Comparison of ENCODE assay signal across 11 cellular contexts in genomic region chr9:124812401-124813016, GRCh38. TPM values are rescaled to one million over a fixed set of nuclear protein-coding genes. Genes with fewer than 3 reads are reported as not detected.
DNase-seq lines count a peak whose midpoint lies in the region; ATAC-seq, FAIRE-seq and TF ChIP-seq lines count a peak whose summit lies in the region.
"Had no signal": no experiment of that assay in that cellular context is flagged by ENCODE, and none has a peak within 500 bp of the region (broad histone marks: within the 10 kb centered on the region; RNA-seq: fewer than 3 reads in every experiment).

No MANE protein-coding gene starts in this region.

- H2BK120ac ChIP-seq in H1 (replicated peaks; ENCODE audit: low read depth, low read length): no peak overlapping the region

- no peak overlapping the region for H3K18ac ChIP-seq in H1 (ENCODE audit: extremely low read depth, low read length)

- no peaks in the 10 kb centered on the region for H3K79me2 ChIP-seq in H1 (ENCODE audit: control insufficient read depth in 1 of 2, insufficient read depth in 2 of 2, low read length in 2 of 2)

- H3K4me1 ChIP-seq in H1 (replicated peaks in 1 of 4; ENCODE audit: control insufficient read depth in 3 of 4, insufficient read depth in 4 of 4, low read length in 3 of 4): peaks cover 10 to 24% (median 16%) of the 10 kb centered on the region in 4 experiments

- no peak overlapping the region for H3K56ac ChIP-seq in H1 (replicated peaks; ENCODE audit: insufficient read length, low read depth, low read length)

- no peaks in the 10 kb centered on the region for H3K36me3 ChIP-seq in H1 (ENCODE audit: control insufficient read depth in 2 of 4, insufficient read depth in 4 of 4, low read length in 3 of 4)

- H3K4me2 ChIP-seq in H1 (ENCODE audit: insufficient read depth in 1 of 2, low read depth in 2 of 2, low read length in 2 of 2): no peak overlapping the region

- intact Hi-C loops in head of caudate nucleus (cut with DNase I): no loop called here

- no peak overlapping the region for H3K4ac ChIP-seq in H1 (replicated peaks; ENCODE audit: insufficient read length, low read depth, low read length)

- no peak for FAIRE-seq in H1 (lab: Jason Lieb, UNC)

- TF ChIP-seq EP300 in H1 (IDR thresholded peaks at IDR 0.05; ENCODE audit: borderline replicate concordance in 1 of 2, low read depth in 2 of 2, low read length in 2 of 2): no peak

- H4K8ac ChIP-seq in H1 (ENCODE audit: extremely low read depth, insufficient read depth, low read length): no peak overlapping the region

- no peaks in the 10 kb centered on the region for H3K27me3 ChIP-seq in H1 (replicated peaks in 1 of 4; ENCODE audit: control insufficient read depth in 3 of 4, extremely low read depth in 1 of 4, insufficient read depth in 3 of 4, low read length in 3 of 4)

- H3K14ac ChIP-seq in H1 (ENCODE audit: insufficient read length): no peak overlapping the region

- POLR2A ChIA-PET in H1 (lab: Charles Lee; ENCODE audit: partially characterized antibody): interaction anchor here (0.6 to 5.9 kb wide), 8 partner anchors 12 to 50 kb away, joined by 3 to 23 read pairs (median 4); partner anchors contain the start of genes ARPC5L and RPL35

- ATAC-seq in HG03342 (IDR thresholded peaks at IDR 0.05; ENCODE audit: unreplicated experiment): no peak

- H2AK5ac ChIP-seq in H1 (ENCODE audit: low read depth, low read length): no peak overlapping the region

- no peaks in the 10 kb centered on the region for H3K9me3 ChIP-seq in H1 (ENCODE audit: insufficient read depth in 2 of 2, low read depth in 1 of 2, low read length in 1 of 2)

- H3K79me1 ChIP-seq in H1 (ENCODE audit: low read depth, low read length): no peaks in the 10 kb centered on the region

- no peaks in the 10 kb centered on the region for H4K20me1 ChIP-seq in H1 (replicated peaks in 1 of 2; ENCODE audit: control insufficient read depth in 1 of 2, insufficient read depth in 2 of 2, low read length in 2 of 2)

- H4K5ac ChIP-seq in H1 (ENCODE audit: insufficient read length, low read depth, low read length): no peak overlapping the region

- CTCF ChIA-PET in H1 (lab: Charles Lee; ENCODE audit: partially characterized antibody): interaction anchor here (0.5 to 65.2 kb wide), 13 partner anchors 10 to 37 kb away, joined by 3 to 1529 read pairs (median 3); partner anchors contain the start of genes ARPC5L, NR6A1, OLFML2A and RPL35

- no peak overlapping the region for H2AFZ ChIP-seq in H1 (ENCODE audit: low read length)

- no peak overlapping the region for H3K27ac ChIP-seq in H1 (ENCODE audit: low read depth, low read length)

- no peak overlapping the region for H2BK5ac ChIP-seq in H1 (ENCODE audit: low read depth, low read length)

- H3K4me3 ChIP-seq in NB4 (ENCODE audit: low read depth, low read length) (no peak overlapping the region), H1 (ENCODE audit: extremely low read depth in 1 of 4, insufficient read depth in 2 of 4, low read depth in 3 of 4, low read length in 4 of 4) (no peak overlapping the region)
- H3K4me3 ChIP-seq: lung had no signal

- H4K91ac ChIP-seq in H1 (replicated peaks; ENCODE audit: insufficient read length, low read length): no peak overlapping the region

- H2BK12ac ChIP-seq in H1 (ENCODE audit: low read depth, low read length): no peak overlapping the region

- no peak for TF ChIP-seq CTCF in NB4 (IDR thresholded peaks at IDR 0.05; ENCODE audit: low read depth, low read length)
- TF ChIP-seq CTCF in H1 (IDR thresholded peaks at IDR 0.05; ENCODE audit: control extremely low read depth in 1 of 3, insufficient read depth in 1 of 3, low read depth in 1 of 3, low read length in 3 of 3): no peak

- H2BK15ac ChIP-seq in H1 (ENCODE audit: low read length): no peak overlapping the region

- no peak overlapping the region for H2BK20ac ChIP-seq in H1 (ENCODE audit: low read length)

- DNase-seq in COLO829 (ENCODE audit: low spot score): peak; percentile 76
- DNase-seq in NB4 (ENCODE audit: low read depth): peak; percentile 96
- DNase-seq in H1 (ENCODE audit: low read depth in 1 of 2, low spot score in 2 of 2): peak in 1 of 2 experiments; percentile 64
- peak; percentile 95 for DNase-seq in myocyte (ENCODE audit: low read depth)
- DNase-seq in head of caudate nucleus: no peak
- DNase-seq in activated gamma-delta T cell treated with Interleukin-2 at 50 U/mL for 16 hours: no peak
- no peak for DNase-seq in HuH-7.5 (ENCODE audit: low spot score)
- DNase-seq: activated naive CD8-positive, alpha-beta T cell treated with anti-CD3 and anti-CD28 coated beads, Interleukin-2, amount 10 ng/mL, durations not matched to agents 7 days and 5 days; OCI-M1 had no signal

- no peak overlapping the region for H3K23ac ChIP-seq in H1 (ENCODE audit: insufficient read length)

- H3K9ac ChIP-seq in H1 (replicated peaks in 1 of 4; ENCODE audit: extremely low read depth in 1 of 4, low read depth in 3 of 4, low read length in 3 of 4): no peak overlapping the region

- TF ChIP-seq POLR2A in NB4 (IDR thresholded peaks at IDR 0.05; ENCODE audit: extremely low read depth, insufficient read length) (no peak), H1 (IDR thresholded peaks at IDR 0.05; ENCODE audit: control extremely low read depth in 1 of 2, low read depth in 2 of 2, low read length in 2 of 2) (no peak)

- WGBS in H1 (ENCODE audit: extremely low coverage in 1 of 2, insufficient coverage in 1 of 2, insufficient read length in 1 of 2, insufficient replicate concordance in 2 of 2, low coverage in 1 of 2, low lambda C conversion rate in 2 of 2, missing lambda C conversion rate in 1 of 2), 2 experiments: 86% methylated on average over 12 of the region's 12 CpGs; no CpG with 5 or more reads in 1 of the 2 experiments

- no peak for TF ChIP-seq RAD21 in H1 (IDR thresholded peaks at IDR 0.05 in 1 of 2, conservative IDR thresholded peaks at IDR 0.05 in 1 of 2; ENCODE audit: low read depth in 2 of 2, low read length in 2 of 2)

- H3K23me2 ChIP-seq in H1 (ENCODE audit: low read depth, low read length): peaks cover 2% of the 10 kb centered on the region; the same call in 1 of the 2 replicates

RNA-seq across cellular contexts. Expression of gene OLFML2A, which starts 35.6 kb away (rescaled TPM):
- total RNA-seq in H1 (2021; fragmentation: NEBNext Ultra II Directional; extraction: Animal tissue kit (Norgen Biotek cat#: 25700)): 11.4 and 11.5 TPM in 2 replicates
- polyA plus RNA-seq in H1 (2011; rRNA removed): 7.8 and 8.7 TPM in 2 replicates
- 4.7 TPM for polyA plus RNA-seq in H1 (2011; cell fraction: cytosol; rRNA removed)
- 5.7 TPM for polyA plus RNA-seq in H1 (2011; cell fraction: nucleus; rRNA removed)
- 5.8 to 9.0 TPM (median 7.0 TPM) in 4 replicates for polyA plus RNA-seq in H1 (2012, experiment 1 of 2)
- polyA plus RNA-seq in H1 (2012, experiment 2 of 2): 6.6 TPM
- 15.9 TPM for polyA plus RNA-seq in H1 (2013, experiment 1 of 2)
- polyA plus RNA-seq in H1 (2013, experiment 2 of 2): 14.8 TPM
- polyA minus RNA-seq in H1 (2011; rRNA and poly(A)+ RNA removed): 5.5 and 6.7 TPM in 2 replicates
- 14.4 TPM for polyA minus RNA-seq in H1 (2011; cell fraction: cytosol; rRNA and poly(A)+ RNA removed)
- 5.1 TPM for polyA minus RNA-seq in H1 (2011; cell fraction: nucleus; rRNA and poly(A)+ RNA removed)
- total RNA-seq in myocyte: 253 and 530 TPM in 2 replicates
- 57.0 TPM for polyA plus RNA-seq in myocyte (2012)
- total RNA-seq: activated naive CD8-positive, alpha-beta T cell treated with anti-CD3 and anti-CD28 coated beads, Interleukin-2, amount 10 ng/mL, durations not matched to agents 7 days and 5 days had no signal

RNA-seq across cellular contexts. Expression of gene WDR38, which starts 40.8 kb away (rescaled TPM):
- not detected in 2 replicates for total RNA-seq in H1 (2021; fragmentation: NEBNext Ultra II Directional; extraction: Animal tissue kit (Norgen Biotek cat#: 25700))
- polyA plus RNA-seq in H1 (2011; rRNA removed): not detected in 2 replicates
- not detected for polyA plus RNA-seq in H1 (2011; cell fraction: cytosol; rRNA removed)
- polyA plus RNA-seq in H1 (2011; cell fraction: nucleus; rRNA removed): not detected
- polyA plus RNA-seq in H1 (2012, experiment 1 of 2): 0.15 TPM in 1 of 4 replicates, not detected in the others
- polyA plus RNA-seq in H1 (2012, experiment 2 of 2): not detected
- polyA plus RNA-seq in H1 (2013, experiment 1 of 2): not detected
- not detected for polyA plus RNA-seq in H1 (2013, experiment 2 of 2)
- polyA minus RNA-seq in H1 (2011; rRNA and poly(A)+ RNA removed): not detected in 2 replicates
- not detected for polyA minus RNA-seq in H1 (2011; cell fraction: cytosol; rRNA and poly(A)+ RNA removed)
- not detected for polyA minus RNA-seq in H1 (2011; cell fraction: nucleus; rRNA and poly(A)+ RNA removed)
- 0.16 TPM in 1 of 2 replicates, not detected in the other for total RNA-seq in myocyte
- not detected for polyA plus RNA-seq in myocyte (2012)
- total RNA-seq: activated naive CD8-positive, alpha-beta T cell treated with anti-CD3 and anti-CD28 coated beads, Interleukin-2, amount 10 ng/mL, durations not matched to agents 7 days and 5 days had no signal

RNA-seq across cellular contexts. Expression of gene NR6A1, which starts 41.4 kb away (rescaled TPM):
- total RNA-seq in H1 (2021; fragmentation: NEBNext Ultra II Directional; extraction: Animal tissue kit (Norgen Biotek cat#: 25700)): 232 and 237 TPM in 2 replicates
- 77.0 and 93.2 TPM in 2 replicates for polyA plus RNA-seq in H1 (2011; rRNA removed)
- polyA plus RNA-seq in H1 (2011; cell fraction: cytosol; rRNA removed): 72.8 TPM
- 59.1 TPM for polyA plus RNA-seq in H1 (2011; cell fraction: nucleus; rRNA removed)
- 99.2 to 116 TPM (median 108 TPM) in 4 replicates for polyA plus RNA-seq in H1 (2012, experiment 1 of 2)
- 69.6 TPM for polyA plus RNA-seq in H1 (2012, experiment 2 of 2)
- polyA plus RNA-seq in H1 (2013, experiment 1 of 2): 88.5 TPM
- polyA plus RNA-seq in H1 (2013, experiment 2 of 2): 92.9 TPM
- 505 and 571 TPM in 2 replicates for polyA minus RNA-seq in H1 (2011; rRNA and poly(A)+ RNA removed)
- 196 TPM for polyA minus RNA-seq in H1 (2011; cell fraction: cytosol; rRNA and poly(A)+ RNA removed)
- 104 TPM for polyA minus RNA-seq in H1 (2011; cell fraction: nucleus; rRNA and poly(A)+ RNA removed)
- 1.9 and 2.1 TPM in 2 replicates for total RNA-seq in myocyte
- 0.95 TPM for polyA plus RNA-seq in myocyte (2012)

RNA-seq across cellular contexts. Expression of gene RPL35, which starts 49.2 kb away (rescaled TPM):
- 1,831 and 1,889 TPM in 2 replicates for total RNA-seq in H1 (2021; fragmentation: NEBNext Ultra II Directional; extraction: Animal tissue kit (Norgen Biotek cat#: 25700))
- 2,448 and 2,722 TPM in 2 replicates for polyA plus RNA-seq in H1 (2011; rRNA removed)
- polyA plus RNA-seq in H1 (2011; cell fraction: cytosol; rRNA removed): 4,965 TPM
- 2,178 TPM for polyA plus RNA-seq in H1 (2011; cell fraction: nucleus; rRNA removed)
- polyA plus RNA-seq in H1 (2012, experiment 1 of 2): 2,603 to 3,842 TPM (median 3,090 TPM) in 4 replicates
- 9,007 TPM for polyA plus RNA-seq in H1 (2012, experiment 2 of 2)
- polyA plus RNA-seq in H1 (2013, experiment 1 of 2): 5,141 TPM
- 5,188 TPM for polyA plus RNA-seq in H1 (2013, experiment 2 of 2)
- 246 and 282 TPM in 2 replicates for polyA minus RNA-seq in H1 (2011; rRNA and poly(A)+ RNA removed)
- polyA minus RNA-seq in H1 (2011; cell fraction: cytosol; rRNA and poly(A)+ RNA removed): 329 TPM
- polyA minus RNA-seq in H1 (2011; cell fraction: nucleus; rRNA and poly(A)+ RNA removed): 840 TPM
- 1,729 and 2,407 TPM in 2 replicates for total RNA-seq in myocyte
- 1,685 TPM for polyA plus RNA-seq in myocyte (2012)

RNA-seq across cellular contexts. Expression of gene ARPC5L, which starts 49.4 kb away (rescaled TPM):
- total RNA-seq in H1 (2021; fragmentation: NEBNext Ultra II Directional; extraction: Animal tissue kit (Norgen Biotek cat#: 25700)): 50.5 and 50.6 TPM in 2 replicates
- 34.1 and 36.0 TPM in 2 replicates for polyA plus RNA-seq in H1 (2011; rRNA removed)
- 57.0 TPM for polyA plus RNA-seq in H1 (2011; cell fraction: cytosol; rRNA removed)
- 13.7 TPM for polyA plus RNA-seq in H1 (2011; cell fraction: nucleus; rRNA removed)
- polyA plus RNA-seq in H1 (2012, experiment 1 of 2): 49.1 to 62.4 TPM (median 51.3 TPM) in 4 replicates
- polyA plus RNA-seq in H1 (2012, experiment 2 of 2): 33.4 TPM
- polyA plus RNA-seq in H1 (2013, experiment 1 of 2): 54.3 TPM
- 54.7 TPM for polyA plus RNA-seq in H1 (2013, experiment 2 of 2)
- polyA minus RNA-seq in H1 (2011; rRNA and poly(A)+ RNA removed): 11.3 and 14.8 TPM in 2 replicates
- polyA minus RNA-seq in H1 (2011; cell fraction: cytosol; rRNA and poly(A)+ RNA removed): 18.1 TPM
- polyA minus RNA-seq in H1 (2011; cell fraction: nucleus; rRNA and poly(A)+ RNA removed): 9.9 TPM
- 31.7 and 32.2 TPM in 2 replicates for total RNA-seq in myocyte
- 60.3 TPM for polyA plus RNA-seq in myocyte (2012)

Comparison
In these comparisons a context has a peak if more than half of its experiments do, and no peak if none do; other contexts are left out.
1. DNase-seq: peak in COLO829 (single experiment), NB4 (single experiment) and myocyte (single experiment); none in head of caudate nucleus (0 of 42), activated gamma-delta T cell treated with Interleukin-2 at 50 U/mL for 16 hours (single experiment) and HuH-7.5 (single experiment).
2. RNA of gene OLFML2A, which starts 35.6 kb away (total RNA-seq): 253 to 530 TPM in myocyte; 11.4 to 11.5 TPM in H1; every median in the first group is over 10 times any median in the second.
3. RNA of gene NR6A1, which starts 41.4 kb away (total RNA-seq): 232 to 237 TPM in H1; 1.9 to 2.1 TPM in myocyte; every median in the first group is over 10 times any median in the second.